11 cellular contexts compared by ENCODE assay signal in genomic region chr10:124447741-124448466, GRCh38. TPM values are rescaled to one million over a fixed set of nuclear protein-coding genes. Genes with fewer than 3 reads are reported as not detected.
A peak's percentile ranks its signal among the peaks of the same experiment; 100 is the strongest.
DNase-seq lines count a peak whose midpoint lies in the region; ATAC-seq and TF ChIP-seq lines count a peak whose summit lies in the region.
"Had no signal": no experiment of that assay in that cellular context is flagged by ENCODE, and none has a peak within 500 bp of the region (broad histone marks: within the 10 kb centered on the region; RNA-seq: fewer than 3 reads in every experiment).

No MANE protein-coding gene starts in this region.

- H3K27ac Mint-ChIP-seq in activated T-cell treated with anti-CD3 and anti-CD28 coated beads, Interleukin-2, amount 50 U/mL, for 72 hours = no peak overlapping the region
- H3K27ac Mint-ChIP-seq in activated CD8-positive, alpha-beta T cell treated with anti-CD3 and anti-CD28 coated beads for 36 hours = no peak overlapping the region
- peak overlapping the region in 1 of 2 donors; percentile 48 for H3K27ac Mint-ChIP-seq in stimulated activated naive CD8-positive, alpha-beta T cell treated with anti-CD3 and anti-CD28 coated beads, Interleukin-15, amount 100 ng/mL, for 72 hours
- H3K27ac Mint-ChIP-seq in immature natural killer cell = no peak overlapping the region

- intact Hi-C loops in activated CD8-positive, alpha-beta T cell treated with anti-CD3 and anti-CD28 coated beads for 36 hours (cut with micrococcal nuclease) = no loop called here

- peak; percentile 35 to 43 for ATAC-seq in activated T-cell treated with anti-CD3 and anti-CD28 coated beads, Interleukin-2, amount 50 U/mL, for 72 hours (replicated peaks in 1 of 2)
- ATAC-seq in activated CD8-positive, alpha-beta T cell treated with anti-CD3 and anti-CD28 coated beads for 36 hours = peak; percentile 56
- peak; percentile 54 for ATAC-seq in stimulated activated naive CD8-positive, alpha-beta T cell treated with anti-CD3 and anti-CD28 coated beads, Interleukin-15, amount 100 ng/mL, for 72 hours

- TF ChIP-seq CTCF in activated CD8-positive, alpha-beta T cell treated with anti-CD3 and anti-CD28 coated beads for 36 hours (IDR thresholded peaks at IDR 0.05) = no peak

- H3K4me1 Mint-ChIP-seq in activated T-cell treated with anti-CD3 and anti-CD28 coated beads, Interleukin-2, amount 50 U/mL, for 72 hours (ENCODE audit: low read depth) = peaks cover 21% of the 10 kb centered on the region
- peaks cover 17% of the 10 kb centered on the region for H3K4me1 Mint-ChIP-seq in activated CD8-positive, alpha-beta T cell treated with anti-CD3 and anti-CD28 coated beads for 36 hours (ENCODE audit: low read depth)
- peaks cover 27% of the 10 kb centered on the region for H3K4me1 Mint-ChIP-seq in stimulated activated naive CD8-positive, alpha-beta T cell treated with anti-CD3 and anti-CD28 coated beads, Interleukin-15, amount 100 ng/mL, for 72 hours
- H3K4me1 Mint-ChIP-seq in immature natural killer cell = peaks cover 0 to 4% of the 10 kb centered on the region in 2 donors

- no peaks in the 10 kb centered on the region for H3K9me3 Mint-ChIP-seq in activated T-cell treated with anti-CD3 and anti-CD28 coated beads, Interleukin-2, amount 50 U/mL, for 72 hours
- H3K9me3 Mint-ChIP-seq in activated CD8-positive, alpha-beta T cell treated with anti-CD3 and anti-CD28 coated beads for 36 hours = no peaks in the 10 kb centered on the region
- no peaks in the 10 kb centered on the region for H3K9me3 Mint-ChIP-seq in stimulated activated naive CD8-positive, alpha-beta T cell treated with anti-CD3 and anti-CD28 coated beads, Interleukin-15, amount 100 ng/mL, for 72 hours
- no peaks in the 10 kb centered on the region for H3K9me3 Mint-ChIP-seq in immature natural killer cell

- POLR2A ChIA-PET in activated CD8-positive, alpha-beta T cell treated with anti-CD3 and anti-CD28 coated beads for 36 hours (lab: Charles Lee) = interaction anchor here (2.5 kb wide), 1 partner anchor 13 kb away, joined by 14 read pairs; the partner anchor contains the start of gene LHPP

- peak overlapping the region; percentile 77 to 83 for H3K4me3 Mint-ChIP-seq in activated T-cell treated with anti-CD3 and anti-CD28 coated beads, Interleukin-2, amount 50 U/mL, for 72 hours
- no peak overlapping the region for H3K4me3 Mint-ChIP-seq in activated CD8-positive, alpha-beta T cell treated with anti-CD3 and anti-CD28 coated beads for 36 hours
- peak overlapping the region; percentile 76 to 79 for H3K4me3 Mint-ChIP-seq in stimulated activated naive CD8-positive, alpha-beta T cell treated with anti-CD3 and anti-CD28 coated beads, Interleukin-15, amount 100 ng/mL, for 72 hours
- H3K4me3 Mint-ChIP-seq in immature natural killer cell = no peak overlapping the region

- DNase-seq in activated T-cell treated with anti-CD3 and anti-CD28 coated beads, Interleukin-2, amount 50 U/mL, for 72 hours = peak in 1 of 2 donors; percentile 18
- DNase-seq in activated T-cell treated with anti-CD3 and anti-CD28 coated beads, Interleukin-2, amount 50 U/mL, for 48 hours = no peak
- DNase-seq in activated CD8-positive, alpha-beta T cell treated with anti-CD3 and anti-CD28 coated beads for 36 hours = no peak
- DNase-seq in left kidney (ENCODE audit: low read depth, low spot score) (peak; percentile 73), immature natural killer cell (no peak), EL (no peak), MV-4-11 (lab: John Stamatoyannopoulos, UW) (no peak)
- DNase-seq in stimulated activated naive CD8-positive, alpha-beta T cell treated with anti-CD3 and anti-CD28 coated beads, Interleukin-15, amount 100 ng/mL, for 72 hours = no peak
- DNase-seq: COR-L47; effector CD4-positive, alpha-beta T cell; Kasumi-1 had no signal

- CTCF ChIA-PET in activated CD8-positive, alpha-beta T cell treated with anti-CD3 and anti-CD28 coated beads for 36 hours (lab: Charles Lee) = interaction anchor here (1.6 kb wide), 1 partner anchor 29 kb away, joined by 3 read pairs; the partner anchor contains the start of gene OAT

- H3K36me3 Mint-ChIP-seq in activated T-cell treated with anti-CD3 and anti-CD28 coated beads, Interleukin-2, amount 50 U/mL, for 72 hours (ENCODE audit: insufficient read depth in 2 of 2) = peaks cover 0 to 3% of the 10 kb centered on the region in 2 donors
- no peaks in the 10 kb centered on the region for H3K36me3 Mint-ChIP-seq in activated CD8-positive, alpha-beta T cell treated with anti-CD3 and anti-CD28 coated beads for 36 hours (ENCODE audit: low read depth)
- H3K36me3 Mint-ChIP-seq in immature natural killer cell = no peaks in the 10 kb centered on the region

- peaks cover 75% of the 10 kb centered on the region for H3K27me3 Mint-ChIP-seq in activated T-cell treated with anti-CD3 and anti-CD28 coated beads, Interleukin-2, amount 50 U/mL, for 72 hours (ENCODE audit: low read depth)
- H3K27me3 Mint-ChIP-seq in activated CD8-positive, alpha-beta T cell treated with anti-CD3 and anti-CD28 coated beads for 36 hours = peaks cover 68% of the 10 kb centered on the region
- peaks cover 97% of the 10 kb centered on the region for H3K27me3 Mint-ChIP-seq in stimulated activated naive CD8-positive, alpha-beta T cell treated with anti-CD3 and anti-CD28 coated beads, Interleukin-15, amount 100 ng/mL, for 72 hours
- H3K27me3 Mint-ChIP-seq in immature natural killer cell (ENCODE audit: low read depth in 3 of 3) = peaks cover 18 to 54% (median 27%) of the 10 kb centered on the region in 3 donors

RNA-seq across cellular contexts. Expression of gene NKX1-2, which starts 1.9 kb away (rescaled TPM):
- not detected for total RNA-seq in activated T-cell treated with anti-CD3 and anti-CD28 coated beads, Interleukin-2, amount 50 U/mL, for 72 hours
- not detected for total RNA-seq in activated CD8-positive, alpha-beta T cell treated with anti-CD3 and anti-CD28 coated beads for 36 hours
- not detected for polyA plus RNA-seq in immature natural killer cell

RNA-seq across cellular contexts. Expression of gene LHPP, which starts 13.7 kb away (rescaled TPM):
- total RNA-seq in activated T-cell treated with anti-CD3 and anti-CD28 coated beads, Interleukin-2, amount 50 U/mL, for 72 hours = 10 to 100 TPM in 1 of 2 donors, 1 to 10 TPM in 1; 8.7 to 13.5 TPM
- total RNA-seq in activated CD8-positive, alpha-beta T cell treated with anti-CD3 and anti-CD28 coated beads for 36 hours = 10 to 100 TPM; 11.1 to 15.1 TPM
- polyA plus RNA-seq in immature natural killer cell = 10 to 100 TPM; 10.1 to 15.3 (median 14.2) TPM

RNA-seq across cellular contexts. Expression of gene OAT, which starts 29.2 kb away (rescaled TPM):
- total RNA-seq in activated T-cell treated with anti-CD3 and anti-CD28 coated beads, Interleukin-2, amount 50 U/mL, for 72 hours = 10 to 100 TPM; 29.5 to 34.3 TPM
- 10 to 100 TPM; 40.2 to 44.3 TPM for total RNA-seq in activated CD8-positive, alpha-beta T cell treated with anti-CD3 and anti-CD28 coated beads for 36 hours
- polyA plus RNA-seq in immature natural killer cell = 100 to 1,000 TPM in 1 of 3 donors, 10 to 100 TPM in 2; 69.0 to 146 (median 74.0) TPM

Comparison
In these comparisons a context has a peak if more than half of its experiments do, and no peak if none do; other contexts are left out.
1. H3K4me3 Mint-ChIP-seq: peak in activated T-cell treated with anti-CD3 and anti-CD28 coated beads, Interleukin-2, amount 50 U/mL, for 72 hours (2 of 2) and stimulated activated naive CD8-positive, alpha-beta T cell treated with anti-CD3 and anti-CD28 coated beads, Interleukin-15, amount 100 ng/mL, for 72 hours (2 of 2); none in activated CD8-positive, alpha-beta T cell treated with anti-CD3 and anti-CD28 coated beads for 36 hours (single experiment) and immature natural killer cell (0 of 5).
2. Peak in every context shown above with its lines, with median percentiles within 50 percentile points of each other: ATAC-seq.